ENCODE assay signal across 9 cellular contexts in genomic region chr14:83463500-83464098, GRCh38.
A peak's percentile ranks its signal among the peaks of the same experiment; 100 is the strongest.
DNase-seq lines count a peak whose midpoint lies in the region; TF ChIP-seq lines count a peak whose summit lies in the region.
"Had no signal": no experiment of that assay in that cellular context is flagged by ENCODE, and none has a peak within 500 bp of the region (broad histone marks: within the 10 kb centered on the region; RNA-seq: fewer than 3 reads in every experiment).

No MANE protein-coding gene starts in this region.

- H3K9me3 Mint-ChIP-seq in activated CD4-positive, alpha-beta memory T cell treated with anti-CD3 and anti-CD28 coated beads, Interleukin-2, amount 10 ng/mL, durations not matched to agents 7 days and 5 days, result peaks cover 6% of the 10 kb centered on the region
- peaks cover 24% of the 10 kb centered on the region for H3K9me3 Mint-ChIP-seq in activated CD4-positive, alpha-beta memory T cell treated with anti-CD3 and anti-CD28 coated beads for 36 hours
- H3K9me3 Mint-ChIP-seq in activated T-helper 1 cell treated with anti-CD3 and anti-CD28 coated beads, Interleukin-12 subunit alpha, Interleukin-12 subunit beta, Interleukin-2, Interleukin-4 antibody, amounts not matched to agents 30 ng/mL and 10 ng/mL and 1 ng/mL, durations not matched to agents 14 hours and 24 hours and 36 hours, result peaks cover 9% of the 10 kb centered on the region

- H3K27ac ChIP-seq in esophagus muscularis mucosa (replicated peaks in 1 of 4), result no peak overlapping the region
- H3K27ac ChIP-seq in parathyroid adenoma, result no peak overlapping the region

- H3K4me2 ChIP-seq in parathyroid adenoma (ENCODE audit: low read length), result no peak overlapping the region

- no peak overlapping the region for H3K9ac ChIP-seq in parathyroid adenoma

- TF ChIP-seq POLR2A in esophagus muscularis mucosa (IDR thresholded peaks at IDR 0.05; ENCODE audit: low read depth), result no peak

- H3K4me3 ChIP-seq in esophagus muscularis mucosa (no peak overlapping the region), parathyroid adenoma (ENCODE audit: low read depth, low read length) (no peak overlapping the region)

- H3K27me3 ChIP-seq in esophagus muscularis mucosa, result no peaks in the 10 kb centered on the region
- no peaks in the 10 kb centered on the region for H3K27me3 ChIP-seq in parathyroid adenoma (ENCODE audit: control insufficient read depth, insufficient read depth, low read length)

- peak overlapping the region; percentile 56 for H2AFZ ChIP-seq in parathyroid adenoma

- H3K4me3 Mint-ChIP-seq in activated CD4-positive, alpha-beta memory T cell treated with anti-CD3 and anti-CD28 coated beads, Interleukin-2, amount 10 ng/mL, durations not matched to agents 7 days and 5 days, result no peak overlapping the region
- no peak overlapping the region for H3K4me3 Mint-ChIP-seq in activated CD4-positive, alpha-beta memory T cell treated with anti-CD3 and anti-CD28 coated beads for 36 hours
- no peak overlapping the region for H3K4me3 Mint-ChIP-seq in activated T-helper 1 cell treated with anti-CD3 and anti-CD28 coated beads, Interleukin-12 subunit alpha, Interleukin-12 subunit beta, Interleukin-2, Interleukin-4 antibody, amounts not matched to agents 30 ng/mL and 10 ng/mL and 1 ng/mL, durations not matched to agents 14 hours and 24 hours and 36 hours
- H3K4me3 Mint-ChIP-seq: activated naive CD4-positive, alpha-beta T cell treated with anti-CD3 and anti-CD28 coated beads, Interleukin-2, amount 50 U/mL, for 24 hours had no signal

- WGBS in esophagus muscularis mucosa, result 58% methylated on average over 4 of the region's 4 CpGs

- TF ChIP-seq EP300 in Ishikawa (IDR thresholded peaks at IDR 0.05; ENCODE audit: borderline replicate concordance), result no peak
- TF ChIP-seq EP300 in esophagus muscularis mucosa (IDR thresholded peaks at IDR 0.05), result no peak

- H3K4me1 ChIP-seq in esophagus muscularis mucosa (no peaks in the 10 kb centered on the region), parathyroid adenoma (peaks cover 3% of the 10 kb centered on the region)

- H3K36me3 ChIP-seq in esophagus muscularis mucosa (no peaks in the 10 kb centered on the region), parathyroid adenoma (ENCODE audit: control insufficient read depth, insufficient read depth, low read length) (no peaks in the 10 kb centered on the region)

- CTCF ChIA-PET in activated CD4-positive, alpha-beta memory T cell treated with anti-CD3 and anti-CD28 coated beads, Interleukin-2, amount 10 ng/mL, durations not matched to agents 7 days and 5 days (lab: Charles Lee), result no interaction called here
- CTCF ChIA-PET in activated CD4-positive, alpha-beta memory T cell treated with anti-CD3 and anti-CD28 coated beads for 36 hours (lab: Charles Lee), result no interaction called here

- TF ChIP-seq CTCF in esophagus muscularis mucosa (IDR thresholded peaks at IDR 0.05), result peak; percentile 45 to 53 (median 50)
- peak; percentile 82 for TF ChIP-seq CTCF in parathyroid adenoma (IDR thresholded peaks at IDR 0.05)

- intact Hi-C loops in activated CD4-positive, alpha-beta memory T cell treated with anti-CD3 and anti-CD28 coated beads for 36 hours (cut with micrococcal nuclease), result loop anchor here (5.0 kb wide), 1 partner anchor 751 kb away; no protein-coding TSS in a partner anchor
- intact Hi-C loops in esophagus muscularis mucosa (cut with DNase I), result loop anchor here (5.0 kb wide), 1 partner anchor 1471 kb away; no protein-coding TSS in a partner anchor
- intact Hi-C loops in activated T-helper 1 cell treated with anti-CD3 and anti-CD28 coated beads, Interleukin-12 subunit alpha, Interleukin-12 subunit beta, Interleukin-2, Interleukin-4 antibody, amounts not matched to agents 30 ng/mL and 10 ng/mL and 1 ng/mL, durations not matched to agents 14 hours and 24 hours and 36 hours (cut with micrococcal nuclease), result loop anchor here (10.0 kb wide), 1 partner anchor 749 kb away; no protein-coding TSS in a partner anchor

- H3K79me2 ChIP-seq in parathyroid adenoma, result no peaks in the 10 kb centered on the region

- no peak overlapping the region for H3K27ac Mint-ChIP-seq in activated CD4-positive, alpha-beta memory T cell treated with anti-CD3 and anti-CD28 coated beads, Interleukin-2, amount 10 ng/mL, durations not matched to agents 7 days and 5 days
- no peak overlapping the region for H3K27ac Mint-ChIP-seq in activated CD4-positive, alpha-beta memory T cell treated with anti-CD3 and anti-CD28 coated beads for 36 hours
- H3K27ac Mint-ChIP-seq in activated T-helper 1 cell treated with anti-CD3 and anti-CD28 coated beads, Interleukin-12 subunit alpha, Interleukin-12 subunit beta, Interleukin-2, Interleukin-4 antibody, amounts not matched to agents 30 ng/mL and 10 ng/mL and 1 ng/mL, durations not matched to agents 14 hours and 24 hours and 36 hours, result no peak overlapping the region
- H3K27ac Mint-ChIP-seq: activated naive CD4-positive, alpha-beta T cell treated with anti-CD3 and anti-CD28 coated beads, Interleukin-2, amount 50 U/mL, for 24 hours had no signal

- TF ChIP-seq RAD21 in Ishikawa (IDR thresholded peaks at IDR 0.05; ENCODE audit: low read depth), result peak; percentile 66

- DNase-seq in activated CD4-positive, alpha-beta memory T cell treated with anti-CD3 and anti-CD28 coated beads, Interleukin-2, amount 10 ng/mL, durations not matched to agents 7 days and 5 days, result peak; percentile 17
- no peak for DNase-seq in activated CD4-positive, alpha-beta memory T cell treated with anti-CD3 and anti-CD28 coated beads for 36 hours
- DNase-seq in RPMI7951 (ENCODE audit: low read depth), result peak; percentile 25
- DNase-seq in esophagus muscularis mucosa (ENCODE audit: extremely low spot score), result no peak
- no peak for DNase-seq in occipital lobe (lab: John Stamatoyannopoulos, UW)
- no peak for DNase-seq in activated T-helper 1 cell treated with anti-CD3 and anti-CD28 coated beads, Interleukin-12 subunit alpha, Interleukin-12 subunit beta, Interleukin-2, Interleukin-4 antibody, amounts not matched to agents 30 ng/mL and 10 ng/mL and 1 ng/mL, durations not matched to agents 14 hours and 24 hours and 36 hours (ENCODE audit: low spot score)

- no peaks in the 10 kb centered on the region for H3K27me3 Mint-ChIP-seq in activated CD4-positive, alpha-beta memory T cell treated with anti-CD3 and anti-CD28 coated beads, Interleukin-2, amount 10 ng/mL, durations not matched to agents 7 days and 5 days
- no peaks in the 10 kb centered on the region for H3K27me3 Mint-ChIP-seq in activated CD4-positive, alpha-beta memory T cell treated with anti-CD3 and anti-CD28 coated beads for 36 hours
- H3K27me3 Mint-ChIP-seq in activated T-helper 1 cell treated with anti-CD3 and anti-CD28 coated beads, Interleukin-12 subunit alpha, Interleukin-12 subunit beta, Interleukin-2, Interleukin-4 antibody, amounts not matched to agents 30 ng/mL and 10 ng/mL and 1 ng/mL, durations not matched to agents 14 hours and 24 hours and 36 hours (ENCODE audit: insufficient read depth), result no peaks in the 10 kb centered on the region
- H3K27me3 Mint-ChIP-seq: activated naive CD4-positive, alpha-beta T cell treated with anti-CD3 and anti-CD28 coated beads, Interleukin-2, amount 50 U/mL, for 24 hours had no signal

- H3K9me3 ChIP-seq in esophagus muscularis mucosa (peaks cover 0 to 6% (median 3%) of the 10 kb centered on the region in 4 donors), parathyroid adenoma (ENCODE audit: control insufficient read depth, low read length) (no peaks in the 10 kb centered on the region)

- no peaks in the 10 kb centered on the region for H3K4me1 Mint-ChIP-seq in activated CD4-positive, alpha-beta memory T cell treated with anti-CD3 and anti-CD28 coated beads, Interleukin-2, amount 10 ng/mL, durations not matched to agents 7 days and 5 days
- no peaks in the 10 kb centered on the region for H3K4me1 Mint-ChIP-seq in activated CD4-positive, alpha-beta memory T cell treated with anti-CD3 and anti-CD28 coated beads for 36 hours (ENCODE audit: low read depth)
- H3K4me1 Mint-ChIP-seq in activated T-helper 1 cell treated with anti-CD3 and anti-CD28 coated beads, Interleukin-12 subunit alpha, Interleukin-12 subunit beta, Interleukin-2, Interleukin-4 antibody, amounts not matched to agents 30 ng/mL and 10 ng/mL and 1 ng/mL, durations not matched to agents 14 hours and 24 hours and 36 hours (ENCODE audit: low read depth), result no peaks in the 10 kb centered on the region
- H3K4me1 Mint-ChIP-seq: activated naive CD4-positive, alpha-beta T cell treated with anti-CD3 and anti-CD28 coated beads, Interleukin-2, amount 50 U/mL, for 24 hours had no signal

- H3K36me3 Mint-ChIP-seq in activated CD4-positive, alpha-beta memory T cell treated with anti-CD3 and anti-CD28 coated beads, Interleukin-2, amount 10 ng/mL, durations not matched to agents 7 days and 5 days (ENCODE audit: low read depth), result no peaks in the 10 kb centered on the region
- no peaks in the 10 kb centered on the region for H3K36me3 Mint-ChIP-seq in activated CD4-positive, alpha-beta memory T cell treated with anti-CD3 and anti-CD28 coated beads for 36 hours
- H3K36me3 Mint-ChIP-seq in activated T-helper 1 cell treated with anti-CD3 and anti-CD28 coated beads, Interleukin-12 subunit alpha, Interleukin-12 subunit beta, Interleukin-2, Interleukin-4 antibody, amounts not matched to agents 30 ng/mL and 10 ng/mL and 1 ng/mL, durations not matched to agents 14 hours and 24 hours and 36 hours (ENCODE audit: low read depth), result no peaks in the 10 kb centered on the region
- H3K36me3 Mint-ChIP-seq: activated naive CD4-positive, alpha-beta T cell treated with anti-CD3 and anti-CD28 coated beads, Interleukin-2, amount 50 U/mL, for 24 hours had no signal

- POLR2A ChIA-PET in activated CD4-positive, alpha-beta memory T cell treated with anti-CD3 and anti-CD28 coated beads, Interleukin-2, amount 10 ng/mL, durations not matched to agents 7 days and 5 days (lab: Charles Lee), result no interaction called here
- POLR2A ChIA-PET in activated CD4-positive, alpha-beta memory T cell treated with anti-CD3 and anti-CD28 coated beads for 36 hours (lab: Charles Lee), result no interaction called here

TF ChIP-seq in Ishikawa, 13 proteins besides CTCF, POLR2A, EP300 and RAD21:
- no peak for TF ChIP-seq FOXM1 (IDR thresholded peaks at IDR 0.05; ENCODE audit: borderline replicate concordance, low read depth)
- TF ChIP-seq ZBTB7A (IDR thresholded peaks at IDR 0.05; ENCODE audit: low read depth), result no peak
- no peak for TF ChIP-seq NFIC (IDR thresholded peaks at IDR 0.05)
- TF ChIP-seq EGR1 (IDR thresholded peaks at IDR 0.05), result no peak
- TF ChIP-seq CREB1 (IDR thresholded peaks at IDR 0.05; ENCODE audit: low read depth), result no peak
- no peak for TF ChIP-seq TCF12 (IDR thresholded peaks at IDR 0.05; ENCODE audit: low read depth)
- no peak for TF ChIP-seq YY1 (IDR thresholded peaks at IDR 0.05; ENCODE audit: low read depth)
- no peak for TF ChIP-seq TEAD4 (IDR thresholded peaks at IDR 0.05)

Comparison
In these comparisons a context has a peak if more than half of its experiments do, and no peak if none do; other contexts are left out.
1. DNase-seq: peak in activated CD4-positive, alpha-beta memory T cell treated with anti-CD3 and anti-CD28 coated beads, Interleukin-2, amount 10 ng/mL, durations not matched to agents 7 days and 5 days (single experiment) and RPMI7951 (single experiment); none in activated CD4-positive, alpha-beta memory T cell treated with anti-CD3 and anti-CD28 coated beads for 36 hours (single experiment), esophagus muscularis mucosa (single experiment), occipital lobe (single experiment) and activated T-helper 1 cell treated with anti-CD3 and anti-CD28 coated beads, Interleukin-12 subunit alpha, Interleukin-12 subunit beta, Interleukin-2, Interleukin-4 antibody, amounts not matched to agents 30 ng/mL and 10 ng/mL and 1 ng/mL, durations not matched to agents 14 hours and 24 hours and 36 hours (single experiment).